ENCODE assay signal across 18 cellular contexts in the genomic region with DNA sequence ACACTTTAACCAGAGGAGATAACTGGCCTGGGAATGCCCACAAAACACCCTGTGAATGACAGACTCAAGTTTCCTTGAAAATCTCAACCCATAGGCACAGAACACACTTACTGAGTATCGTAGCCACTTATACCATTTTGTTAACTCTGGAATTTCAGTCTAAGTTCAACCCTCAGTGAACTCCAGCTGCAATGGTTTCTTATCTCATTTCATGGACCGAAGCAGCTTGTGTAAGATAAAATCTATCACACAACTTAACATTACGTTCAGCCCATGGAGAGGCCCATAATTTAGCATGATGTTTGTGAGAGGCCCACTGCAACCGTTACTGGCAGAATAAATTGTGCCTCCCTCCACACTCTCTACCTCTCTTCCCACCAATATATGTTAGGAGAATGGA.
A peak's percentile ranks its signal among the peaks of the same experiment; 100 is the strongest.
DNase-seq lines count a peak whose midpoint lies in the region; ATAC-seq, FAIRE-seq and TF ChIP-seq lines count a peak whose summit lies in the region.
"Had no signal": no experiment of that assay in that cellular context is flagged by ENCODE, and none has a peak within 500 bp of the region (broad histone marks: within the 10 kb centered on the region; RNA-seq: fewer than 3 reads in every experiment).

No MANE protein-coding gene starts in this region.

- H3K79me2 ChIP-seq in KMS-11 (ENCODE audit: insufficient read depth, low read depth) (no peaks in the 10 kb centered on the region), endothelial cell of umbilical vein (ENCODE audit: control insufficient read depth, insufficient read depth, low read length) (no peaks in the 10 kb centered on the region)

- no peak overlapping the region for H3K4me3 ChIP-seq in KMS-11 (IDR thresholded peaks at IDR 0.05; ENCODE audit: insufficient read depth, low read depth, low read length)
- H3K4me3 ChIP-seq in endothelial cell of umbilical vein (replicated peaks in 1 of 3; ENCODE audit: insufficient read depth in 1 of 3, low read depth in 1 of 3, low read length in 3 of 3) = no peak overlapping the region
- H3K4me3 ChIP-seq: K562, PC-9, SJCRH30 had no signal

- intact Hi-C loops in endothelial cell of umbilical vein (cut with micrococcal nuclease) = no loop called here

- no peaks in the 10 kb centered on the region for H3K9me3 ChIP-seq in endothelial cell of umbilical vein (replicated peaks; ENCODE audit: control insufficient read depth, insufficient read depth, low read length)
- H3K9me3 ChIP-seq: SJCRH30 had no signal

- H3K27ac Mint-ChIP-seq in nephron = peak overlapping the region; percentile 21 to 52 (median 50)
- H3K27ac Mint-ChIP-seq in naive thymus-derived CD8-positive, alpha-beta T cell = no peak overlapping the region
- H3K27ac Mint-ChIP-seq in activated CD4-positive, alpha-beta memory T cell treated with anti-CD3 and anti-CD28 coated beads, Interleukin-2, amount 10 ng/mL, durations not matched to agents 7 days and 5 days = no peak overlapping the region
- H3K27ac Mint-ChIP-seq: B cell; CD4-positive, CD25-positive, alpha-beta regulatory T cell had no signal

- H3K9ac ChIP-seq in KMS-11 (peak overlapping the region; percentile 9; the same call in 1 of the 2 replicates), endothelial cell of umbilical vein (replicated peaks; ENCODE audit: extremely low read depth, insufficient read depth, low read length) (no peak overlapping the region)

- no peaks in the 10 kb centered on the region for H3K27me3 ChIP-seq in KMS-11 (ENCODE audit: insufficient read depth, low read depth)
- no peaks in the 10 kb centered on the region for H3K27me3 ChIP-seq in endothelial cell of umbilical vein (ENCODE audit: control insufficient read depth in 2 of 2, insufficient read depth in 2 of 2, low read length in 2 of 2)
- H3K27me3 ChIP-seq: SJCRH30 had no signal

- peaks cover 3% of the 10 kb centered on the region for H3K27me3 Mint-ChIP-seq in nephron (ENCODE audit: low read depth)
- H3K27me3 Mint-ChIP-seq in naive thymus-derived CD8-positive, alpha-beta T cell = peaks cover 0 to 14% (median 5%) of the 10 kb centered on the region in 5 donors
- peaks cover 11% of the 10 kb centered on the region for H3K27me3 Mint-ChIP-seq in activated CD4-positive, alpha-beta memory T cell treated with anti-CD3 and anti-CD28 coated beads, Interleukin-2, amount 10 ng/mL, durations not matched to agents 7 days and 5 days

- H3K27ac ChIP-seq in KMS-11 = peak overlapping the region; percentile 89
- no peak overlapping the region for H3K27ac ChIP-seq in endothelial cell of umbilical vein (ENCODE audit: insufficient read depth, low read depth, low read length)
- H3K27ac ChIP-seq: PC-9 had no signal

- ATAC-seq in SK-N-SH treated with all-trans-retinoic acid at 6 μM for 48 hours = no peak
- ATAC-seq in HG03095 (IDR thresholded peaks at IDR 0.05; ENCODE audit: unreplicated experiment) = no peak
- ATAC-seq in naive thymus-derived CD8-positive, alpha-beta T cell = no peak
- ATAC-seq: K562 had no signal

- no peaks in the 10 kb centered on the region for H3K36me3 Mint-ChIP-seq in nephron (ENCODE audit: low read depth)
- H3K36me3 Mint-ChIP-seq in naive thymus-derived CD8-positive, alpha-beta T cell = no peaks in the 10 kb centered on the region
- H3K36me3 Mint-ChIP-seq in activated CD4-positive, alpha-beta memory T cell treated with anti-CD3 and anti-CD28 coated beads, Interleukin-2, amount 10 ng/mL, durations not matched to agents 7 days and 5 days (ENCODE audit: low read depth) = no peaks in the 10 kb centered on the region
- H3K36me3 Mint-ChIP-seq: CD4-positive, CD25-positive, alpha-beta regulatory T cell had no signal

- POLR2A ChIA-PET in endothelial cell of umbilical vein (lab: Charles Lee) = no interaction called here
- POLR2A ChIA-PET in naive thymus-derived CD8-positive, alpha-beta T cell (lab: Charles Lee) = no interaction called here
- POLR2A ChIA-PET in activated CD4-positive, alpha-beta memory T cell treated with anti-CD3 and anti-CD28 coated beads, Interleukin-2, amount 10 ng/mL, durations not matched to agents 7 days and 5 days (lab: Charles Lee) = no interaction called here

- dilution Hi-C loops in endothelial cell of umbilical vein (cut with MboI; ENCODE audit: extremely low pct_ligation_motif_present, low sequenced_read_pairs) = no loop called here

- H3K4me1 ChIP-seq in KMS-11 (ENCODE audit: low read depth, poor library complexity, severe bottlenecking) (peaks cover 49% of the 10 kb centered on the region), endothelial cell of umbilical vein (ENCODE audit: control insufficient read depth, extremely low read depth, insufficient read depth, low read length) (peaks cover 11% of the 10 kb centered on the region)

- H3K36me3 ChIP-seq in KMS-11 (ENCODE audit: insufficient read depth) (no peaks in the 10 kb centered on the region), endothelial cell of umbilical vein (ENCODE audit: control insufficient read depth in 2 of 2, extremely low read depth in 1 of 2, insufficient read depth in 2 of 2, low read length in 2 of 2) (no peaks in the 10 kb centered on the region)

- H2AFZ ChIP-seq in KMS-11 (ENCODE audit: low read depth) (no peak overlapping the region), endothelial cell of umbilical vein (ENCODE audit: low read depth, low read length) (peak overlapping the region; percentile 19)
- H2AFZ ChIP-seq: PC-9 had no signal

- FAIRE-seq in endothelial cell of umbilical vein (lab: Jason Lieb, UNC) = no peak
- FAIRE-seq: K562 had no signal

- no peak for TF ChIP-seq CTCF in KMS-11 (conservative IDR thresholded peaks at IDR 0.05; ENCODE audit: low read depth, low read length)
- no peak for TF ChIP-seq CTCF in endothelial cell of umbilical vein (IDR thresholded peaks at IDR 0.05; ENCODE audit: extremely low read depth in 1 of 2, insufficient read depth in 1 of 2, low read depth in 1 of 2, low read length in 2 of 2)
- no peak for TF ChIP-seq CTCF in nephron (IDR thresholded peaks at IDR 0.05; ENCODE audit: unreplicated experiment in 3 of 3)

- no peaks in the 10 kb centered on the region for H4K20me1 ChIP-seq in KMS-11 (ENCODE audit: insufficient read depth)
- H4K20me1 ChIP-seq in endothelial cell of umbilical vein (replicated peaks; ENCODE audit: control insufficient read depth, extremely low read depth, insufficient read depth, low read length) = no peaks in the 10 kb centered on the region

- BruUV-seq in endothelial cell of umbilical vein (replicated peaks; lab: Mats Ljungman, UMichigan) = no TSS peak

- no peak for TF ChIP-seq POLR2A in endothelial cell of umbilical vein (IDR thresholded peaks at IDR 0.05; ENCODE audit: low read depth, low read length)

- no peak overlapping the region for H3K4me3 Mint-ChIP-seq in nephron
- H3K4me3 Mint-ChIP-seq in naive thymus-derived CD8-positive, alpha-beta T cell = no peak overlapping the region
- no peak overlapping the region for H3K4me3 Mint-ChIP-seq in activated CD4-positive, alpha-beta memory T cell treated with anti-CD3 and anti-CD28 coated beads, Interleukin-2, amount 10 ng/mL, durations not matched to agents 7 days and 5 days
- H3K4me3 Mint-ChIP-seq: B cell; CD4-positive, CD25-positive, alpha-beta regulatory T cell had no signal

- peaks cover 35% of the 10 kb centered on the region for H3K4me1 Mint-ChIP-seq in nephron
- no peaks in the 10 kb centered on the region for H3K4me1 Mint-ChIP-seq in naive thymus-derived CD8-positive, alpha-beta T cell
- H3K4me1 Mint-ChIP-seq in activated CD4-positive, alpha-beta memory T cell treated with anti-CD3 and anti-CD28 coated beads, Interleukin-2, amount 10 ng/mL, durations not matched to agents 7 days and 5 days = no peaks in the 10 kb centered on the region
- H3K4me1 Mint-ChIP-seq: B cell; CD4-positive, CD25-positive, alpha-beta regulatory T cell had no signal

- no peaks in the 10 kb centered on the region for H3K9me3 Mint-ChIP-seq in nephron
- no peaks in the 10 kb centered on the region for H3K9me3 Mint-ChIP-seq in naive thymus-derived CD8-positive, alpha-beta T cell
- H3K9me3 Mint-ChIP-seq in activated CD4-positive, alpha-beta memory T cell treated with anti-CD3 and anti-CD28 coated beads, Interleukin-2, amount 10 ng/mL, durations not matched to agents 7 days and 5 days = no peaks in the 10 kb centered on the region

- CTCF ChIA-PET in endothelial cell of umbilical vein (lab: Charles Lee) = no interaction called here
- CTCF ChIA-PET in activated CD4-positive, alpha-beta memory T cell treated with anti-CD3 and anti-CD28 coated beads, Interleukin-2, amount 10 ng/mL, durations not matched to agents 7 days and 5 days (lab: Charles Lee) = no interaction called here

- H3K4me2 ChIP-seq in KMS-11 (peak overlapping the region; percentile 98), endothelial cell of umbilical vein (ENCODE audit: insufficient read depth, low read length) (no peak overlapping the region)
- H3K4me2 ChIP-seq: PC-9 had no signal

- no peak for DNase-seq in endothelial cell of umbilical vein (ENCODE audit: low read depth, low spot score)
- DNase-seq in naive thymus-derived CD8-positive, alpha-beta T cell = no peak
- no peak for DNase-seq in activated CD4-positive, alpha-beta memory T cell treated with anti-CD3 and anti-CD28 coated beads, Interleukin-2, amount 10 ng/mL, durations not matched to agents 7 days and 5 days
- DNase-seq: CD4-positive, CD25-positive, alpha-beta regulatory T cell; DMS79; NCI-H1092; NCI-H146; NCI-H2081; NCI-H510A; NCI-H82; PC-9 had no signal

- H3K9me1 ChIP-seq in endothelial cell of umbilical vein (replicated peaks; ENCODE audit: control insufficient read depth, extremely low read depth, insufficient read depth, low read length) = no peaks in the 10 kb centered on the region

TF ChIP-seq in SK-N-SH treated with all-trans-retinoic acid at 6 μM for 48 hours, 23 proteins besides CTCF, POLR2A, EP300 and RAD21:
- TF ChIP-seq ISL1 (CRISPR knock-in tag; IDR thresholded peaks at IDR 0.05) (peak; percentile 20; the same call in 1 of the 2 replicates), ESRRG (CRISPR knock-in tag; IDR thresholded peaks at IDR 0.05) (no peak), ZFP30 (CRISPR knock-in tag; IDR thresholded peaks at IDR 0.05) (no peak), CSDC2 (CRISPR knock-in tag; IDR thresholded peaks at IDR 0.05) (no peak)

TF ChIP-seq in endothelial cell of umbilical vein, 7 proteins besides CTCF, POLR2A, EP300 and RAD21:
- TF ChIP-seq POLR2AphosphoS5 (IDR thresholded peaks at IDR 0.05; ENCODE audit: insufficient read depth, low read depth, low read length) = no peak
- TF ChIP-seq, protein P1, sequence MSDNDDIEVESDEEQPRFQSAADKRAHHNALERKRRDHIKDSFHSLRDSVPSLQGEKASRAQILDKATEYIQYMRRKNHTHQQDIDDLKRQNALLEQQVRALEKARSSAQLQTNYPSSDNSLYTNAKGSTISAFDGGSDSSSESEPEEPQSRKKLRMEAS (IDR thresholded peaks at IDR 0.05; ENCODE audit: insufficient read depth, insufficient read length) = no peak
- TF ChIP-seq JUN (IDR thresholded peaks at IDR 0.05; ENCODE audit: borderline replicate concordance, insufficient read depth, insufficient read length, low read depth) = no peak
- TF ChIP-seq EZH2 (IDR thresholded peaks at IDR 0.05; ENCODE audit: borderline replicate concordance, low read depth, low read length, severe bottlenecking) = no peak
- TF ChIP-seq FOS (IDR thresholded peaks at IDR 0.05; ENCODE audit: borderline replicate concordance, insufficient read depth, low read length) = no peak
- no peak for TF ChIP-seq GATA2 (IDR thresholded peaks at IDR 0.05; ENCODE audit: insufficient read depth, insufficient read length, low read depth, low read length)
- no peak for TF ChIP-seq MYC (IDR thresholded peaks at IDR 0.05; ENCODE audit: low read depth, low read length)
TF ChIP-seq in endothelial cell of umbilical vein: peak in this region for 0.

Comparison
In these comparisons a context has a peak if more than half of its experiments do, and no peak if none do; other contexts are left out.
1. H3K27ac Mint-ChIP-seq: peak in nephron (3 of 3); none in naive thymus-derived CD8-positive, alpha-beta T cell (0 of 10) and activated CD4-positive, alpha-beta memory T cell treated with anti-CD3 and anti-CD28 coated beads, Interleukin-2, amount 10 ng/mL, durations not matched to agents 7 days and 5 days (single experiment).